ENCODE assay signal across 1 cellular context in genomic region chr6:6724319-6725119, GRCh38.
TF ChIP-seq lines count a peak whose summit lies in the region.

No MANE protein-coding gene starts in this region.

TF ChIP-seq in IMR-90, 13 proteins besides CTCF, POLR2A, EP300 and RAD21 (continued from another document):
- TF ChIP-seq MAZ (IDR thresholded peaks at IDR 0.05; ENCODE audit: borderline replicate concordance, low read depth, low read length), result 0 out of 2 replicates have a peak, but pooled peaks have one; percentile 11
- peak; percentile 56 for TF ChIP-seq MAFK (IDR thresholded peaks at IDR 0.05; ENCODE audit: low read depth, low read length)
- TF ChIP-seq BHLHE40 (IDR thresholded peaks at IDR 0.05; ENCODE audit: low read depth, low read length), result peak; percentile 79
- TF ChIP-seq NFE2L2 (IDR thresholded peaks at IDR 0.05; ENCODE audit: low read depth, low read length), result no peak
- TF ChIP-seq SMC3 (IDR thresholded peaks at IDR 0.05; ENCODE audit: low read depth, low read length), result peak; percentile 62
- TF ChIP-seq CHD1 (IDR thresholded peaks at IDR 0.05; ENCODE audit: low read depth, low read length), result no peak
- no peak for TF ChIP-seq CEBPB (IDR thresholded peaks at IDR 0.05; ENCODE audit: low read depth, low read length)
